In the genomic region with DNA sequence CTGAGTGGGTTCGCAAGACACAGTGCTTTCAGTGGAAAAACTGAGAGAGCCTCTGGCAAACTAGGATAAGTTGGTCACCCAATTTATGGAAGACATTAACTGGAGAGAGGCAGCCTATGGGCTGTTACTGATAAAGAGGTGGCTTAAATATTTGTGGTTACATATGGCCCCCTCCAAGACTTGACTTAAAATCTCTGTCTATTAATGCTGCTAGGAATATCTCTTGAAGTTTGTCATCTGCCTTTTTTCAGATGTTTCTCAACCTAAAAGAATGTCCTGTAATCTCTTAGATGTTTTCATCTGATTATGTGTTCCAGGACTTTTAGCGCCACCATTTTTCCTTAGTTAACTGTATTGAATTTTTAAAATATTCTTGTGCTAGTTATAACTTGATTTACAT, we compare ENCODE assay signal across 14 cellular contexts. TPM values are rescaled to one million over a fixed set of nuclear protein-coding genes. Genes with fewer than 3 reads are reported as not detected.
DNase-seq lines count a peak whose midpoint lies in the region; ATAC-seq and TF ChIP-seq lines count a peak whose summit lies in the region.
"Had no signal": no experiment of that assay in that cellular context is flagged by ENCODE, and none has a peak within 500 bp of the region (broad histone marks: within the 10 kb centered on the region; RNA-seq: fewer than 3 reads in every experiment).

No MANE protein-coding gene starts in this region.

- peak overlapping the region; percentile 51; the same call in 1 of the 2 replicates for H3K27ac Mint-ChIP-seq in HFFc6
- H3K27ac Mint-ChIP-seq in stimulated activated naive CD8-positive, alpha-beta T cell treated with anti-CD3 and anti-CD28 coated beads, Interleukin-15, amount 100 ng/mL, for 72 hours: no peak overlapping the region

- H3K4me1 Mint-ChIP-seq in HFFc6 (ENCODE audit: low read depth): peaks cover 48% of the 10 kb centered on the region
- H3K4me1 Mint-ChIP-seq in stimulated activated naive CD8-positive, alpha-beta T cell treated with anti-CD3 and anti-CD28 coated beads, Interleukin-15, amount 100 ng/mL, for 72 hours: peaks cover 21% of the 10 kb centered on the region

- no peak overlapping the region for H3K4me3 ChIP-seq in AG04449 (ENCODE audit: low read depth, low read length)

- H3K27me3 Mint-ChIP-seq in HFFc6 (ENCODE audit: insufficient read depth): no peaks in the 10 kb centered on the region
- no peaks in the 10 kb centered on the region for H3K27me3 Mint-ChIP-seq in stimulated activated naive CD8-positive, alpha-beta T cell treated with anti-CD3 and anti-CD28 coated beads, Interleukin-15, amount 100 ng/mL, for 72 hours

- H3K4me3 Mint-ChIP-seq in HFFc6: no peak overlapping the region; the same call in 1 of the 2 replicates
- H3K4me3 Mint-ChIP-seq in stimulated activated naive CD8-positive, alpha-beta T cell treated with anti-CD3 and anti-CD28 coated beads, Interleukin-15, amount 100 ng/mL, for 72 hours: no peak overlapping the region

- no peak for ATAC-seq in stimulated activated naive CD8-positive, alpha-beta T cell treated with anti-CD3 and anti-CD28 coated beads, Interleukin-15, amount 100 ng/mL, for 72 hours
- ATAC-seq in Right ventricle myocardium inferior: no peak
- ATAC-seq in GM21367 (IDR thresholded peaks at IDR 0.05; ENCODE audit: unreplicated experiment): no peak

- TF ChIP-seq CTCF in AG04449 (IDR thresholded peaks at IDR 0.05; ENCODE audit: insufficient read depth, low read length, missing control alignments) (no peak), HFFc6 (IDR thresholded peaks at IDR 0.05) (no peak)

- intact Hi-C loops in Right ventricle myocardium inferior (cut with DNase I): no loop called here

- no peaks in the 10 kb centered on the region for H3K9me3 Mint-ChIP-seq in HFFc6
- peaks cover 6 to 8% of the 10 kb centered on the region in 2 donors for H3K9me3 Mint-ChIP-seq in stimulated activated naive CD8-positive, alpha-beta T cell treated with anti-CD3 and anti-CD28 coated beads, Interleukin-15, amount 100 ng/mL, for 72 hours

- peaks cover 65% of the 10 kb centered on the region for H3K36me3 Mint-ChIP-seq in HFFc6 (ENCODE audit: low read depth)

- DNase-seq in AG04449 (ENCODE audit: low read depth, low spot score) (peak; percentile 21), HFFc6 (peak; percentile 76), astrocyte of the hippocampus (ENCODE audit: low read depth, low spot score) (peak; percentile 25), iris pigment epithelial cell (ENCODE audit: low read depth) (peak; percentile 83), Right ventricle myocardium inferior (ENCODE audit: missing footprints) (no peak), SW 1271 (lab: John Stamatoyannopoulos, UW) (no peak)
- DNase-seq in stimulated activated naive CD8-positive, alpha-beta T cell treated with anti-CD3 and anti-CD28 coated beads, Interleukin-15, amount 100 ng/mL, for 72 hours: no peak
- DNase-seq: 8988T, NCI-H1417 treated with DMSO at 0.1 percent for 48 hours, NCI-H1930, NCI-H2171, NCI-H446 treated with DMSO at 0.1 percent for 48 hours, RPMI8226 had no signal

- CTCF ChIA-PET in AG04449 (lab: Yijun Ruan, JAX): interaction anchor here (2.2 to 3.2 kb wide), 3 partner anchors 12 to 19 kb away, joined by 6 to 12 read pairs (median 12); no protein-coding TSS in a partner anchor

- POLR2A ChIA-PET in AG04449 (lab: Yijun Ruan, JAX): interaction anchor here (0.6 kb wide), 1 partner anchor 10 kb away, joined by 3 read pairs; no protein-coding TSS in a partner anchor

RNA-seq across cellular contexts. Expression of a gene that starts 54.6 kb away (rescaled TPM):
- 10 to 100 TPM in 4 of 6 experiments, 1 to 10 TPM in 2; 8.9 to 13.6 (median 10.2) TPM for total RNA-seq in HFFc6 (2021; fragmentation: NEBNext Ultra II Directional; extraction: Animal tissue kit (Norgen Biotek cat#: 25700))
- 7.4 TPM for total RNA-seq in Right ventricle myocardium inferior

Comparison
In these comparisons a context has a peak if more than half of its experiments do, and no peak if none do; other contexts are left out.
1. DNase-seq: peak in AG04449 (single experiment), HFFc6 (single experiment), astrocyte of the hippocampus (single experiment) and iris pigment epithelial cell (single experiment); none in stimulated activated naive CD8-positive, alpha-beta T cell treated with anti-CD3 and anti-CD28 coated beads, Interleukin-15, amount 100 ng/mL, for 72 hours (0 of 2), Right ventricle myocardium inferior (single experiment) and SW 1271 (0 of 2).